9 cellular contexts compared by ENCODE assay signal in genomic region chr3:134313839-134314587, GRCh38.
A peak's percentile ranks its signal among the peaks of the same experiment; 100 is the strongest.
DNase-seq lines count a peak whose midpoint lies in the region; ATAC-seq, FAIRE-seq and TF ChIP-seq lines count a peak whose summit lies in the region.
"Had no signal": no experiment of that assay in that cellular context is flagged by ENCODE, and none has a peak within 500 bp of the region (broad histone marks: within the 10 kb centered on the region; RNA-seq: fewer than 3 reads in every experiment).

No MANE protein-coding gene starts in this region.

- H3K27ac Mint-ChIP-seq in central memory CD8-positive, alpha-beta T cell (ENCODE audit: low read depth), result peak overlapping the region; percentile 39

- intact Hi-C loops in kidney (cut with DNase I), result loop anchor here (5.0 kb wide), 1 partner anchor 48 kb away; no protein-coding TSS in a partner anchor

- H3K4me3 ChIP-seq in HUES48 (ENCODE audit: low read depth, low read length), result peak overlapping the region; percentile 64
- peak overlapping the region; percentile 40 to 67 for H3K4me3 ChIP-seq in kidney (ENCODE audit: low read length in 2 of 2)

- H3K9me3 ChIP-seq in HUES48 (ENCODE audit: control insufficient read depth, insufficient read depth, low read length) (no peaks in the 10 kb centered on the region), kidney (ENCODE audit: control insufficient read depth in 1 of 2, low read length in 2 of 2) (no peaks in the 10 kb centered on the region)

- peaks cover 28% of the 10 kb centered on the region for H3K27me3 ChIP-seq in HUES48 (ENCODE audit: control insufficient read depth, insufficient read depth, low read length)

- H3K27me3 Mint-ChIP-seq in central memory CD8-positive, alpha-beta T cell, result peaks cover 51% of the 10 kb centered on the region

- H3K36me3 ChIP-seq in HUES48 (ENCODE audit: control insufficient read depth, insufficient read depth, low read length) (no peaks in the 10 kb centered on the region), kidney (ENCODE audit: control insufficient read depth in 1 of 2, insufficient read depth in 2 of 2, low read length in 2 of 2) (no peaks in the 10 kb centered on the region)

- H3K4me1 Mint-ChIP-seq in central memory CD8-positive, alpha-beta T cell, result no peaks in the 10 kb centered on the region
- H3K4me1 Mint-ChIP-seq: IgD-negative memory B cell had no signal

- H3K4me3 Mint-ChIP-seq in central memory CD8-positive, alpha-beta T cell, result no peak overlapping the region

- no peak for TF ChIP-seq CTCF in kidney (IDR thresholded peaks at IDR 0.05; ENCODE audit: borderline replicate concordance, extremely low read depth, insufficient read depth)

- no peaks in the 10 kb centered on the region for H3K9me3 Mint-ChIP-seq in central memory CD8-positive, alpha-beta T cell

- no peaks in the 10 kb centered on the region for H3K36me3 Mint-ChIP-seq in central memory CD8-positive, alpha-beta T cell (ENCODE audit: insufficient read depth)
- H3K36me3 Mint-ChIP-seq: IgD-negative memory B cell had no signal

- H3K4me1 ChIP-seq in HUES48 (ENCODE audit: control insufficient read depth, insufficient read depth, low read length), result peaks cover 28% of the 10 kb centered on the region
- H3K4me1 ChIP-seq in kidney (ENCODE audit: control insufficient read depth in 1 of 2, insufficient read depth in 1 of 2, low read depth in 1 of 2, low read length in 2 of 2), result peaks cover 46 to 56% of the 10 kb centered on the region in 2 donors

- ATAC-seq in central memory CD8-positive, alpha-beta T cell (replicated peaks; ENCODE audit: extremely low read depth, poor library complexity, severe bottlenecking), result no peak
- ATAC-seq in HG03460 (IDR thresholded peaks at IDR 0.05; ENCODE audit: unreplicated experiment), result no peak
- no peak for ATAC-seq in GM21619 (IDR thresholded peaks at IDR 0.05; ENCODE audit: unreplicated experiment)

- no peak for DNase-seq in central memory CD8-positive, alpha-beta T cell (ENCODE audit: low spot score in 2 of 2)
- DNase-seq in kidney (no peak), amniotic stem cell (lab: John Stamatoyannopoulos, UW) (no peak), RKO (ENCODE audit: low spot score) (no peak)
- DNase-seq in stimulated activated CD8-positive, alpha-beta memory T cell treated with anti-CD3 and anti-CD28 coated beads, Interleukin-4, amount 100 ng/mL, for 48 hours, result peak; percentile 13

- H3K9ac ChIP-seq in HUES48 (ENCODE audit: low read depth, low read length) (peak overlapping the region; percentile 82), kidney (ENCODE audit: low read length in 2 of 2) (peak overlapping the region; percentile 18 to 71)

- H3K27ac ChIP-seq in HUES48 (ENCODE audit: low read depth, low read length) (peak overlapping the region; percentile 80), kidney (ENCODE audit: low read depth in 2 of 2, low read length in 2 of 2) (peak overlapping the region; percentile 95 to 97)

- no peak for FAIRE-seq in kidney (lab: Jason Lieb, UNC)
